Comparison of ENCODE assay signal across 8 cellular contexts in genomic region chr16:27313422-27314160, GRCh38. TPM values are rescaled to one million over a fixed set of nuclear protein-coding genes. Genes with fewer than 3 reads are reported as not detected.
DNase-seq lines count a peak whose midpoint lies in the region; ATAC-seq and TF ChIP-seq lines count a peak whose summit lies in the region.

TSS of gene IL4R (plus strand) at chr16:27313974. CDS start at chr16:27340204, 26,230 bp downstream.

- DNase-seq in HT-29 (ENCODE audit: low spot score) (peak; percentile 73), WERI-Rb-1 (peak; percentile 64), chondrocyte (ENCODE audit: low spot score) (peak; percentile 86), left lobe of liver (ENCODE audit: low spot score) (peak; percentile 94), DMS114 treated with DMSO at 0.1 percent for 48 hours (lab: John Stamatoyannopoulos, UW; ENCODE audit: unreplicated experiment) (no peak)
- peak; percentile 72 for DNase-seq in stimulated activated CD4-positive, alpha-beta T cell treated with anti-CD3 and anti-CD28 coated beads, Interleukin-4, amount 100 ng/mL, for 1 hour

- H3K27ac Mint-ChIP-seq in chondrocyte (ENCODE audit: unreplicated experiment), result peak within 1 kb of the TSS; percentile 91

- no peaks in the 10 kb centered on the region; the same call in 1 of the 2 replicates for H3K36me3 ChIP-seq in WERI-Rb-1

- H3K9me3 Mint-ChIP-seq in chondrocyte (ENCODE audit: low read depth), result peaks cover 3% of the 10 kb centered on the region

- no peaks in the 10 kb centered on the region for H3K36me3 Mint-ChIP-seq in chondrocyte (ENCODE audit: low read depth)

- H3K4me3 Mint-ChIP-seq in chondrocyte (ENCODE audit: unreplicated experiment), result peak within 1 kb of the TSS; percentile 87

- no peaks in the 10 kb centered on the region for H3K9me3 ChIP-seq in WERI-Rb-1 (ENCODE audit: severe bottlenecking)

- H3K27ac ChIP-seq in 22Rv1 (no peak within 1 kb of the TSS), WERI-Rb-1 (peak within 1 kb of the TSS; percentile 40)

- no peaks in the 10 kb centered on the region for H3K27me3 Mint-ChIP-seq in chondrocyte (ENCODE audit: low read depth)

- peak within 1 kb of the TSS; percentile 87 for H3K4me3 ChIP-seq in WERI-Rb-1 (ENCODE audit: low read depth, low read length)

- H3K27me3 ChIP-seq in WERI-Rb-1 (ENCODE audit: insufficient read depth, low read depth, severe bottlenecking), result no peaks in the 10 kb centered on the region

- ATAC-seq in GM19035 (IDR thresholded peaks at IDR 0.05; ENCODE audit: unreplicated experiment) (peak; percentile 65), left lobe of liver (peak; percentile 71)

- H3K4me1 Mint-ChIP-seq in chondrocyte (ENCODE audit: low read depth), result peaks cover 49% of the 10 kb centered on the region

- TF ChIP-seq CTCF in 22Rv1 (IDR thresholded peaks at IDR 0.05) (peak; percentile 7; the same call in 1 of the 2 replicates), WERI-Rb-1 (IDR thresholded peaks at IDR 0.05; ENCODE audit: low read depth, low read length) (no peak), chondrocyte (IDR thresholded peaks at IDR 0.05) (peak; percentile 21)

RNA-seq across cellular contexts. Expression of gene IL4R, which starts in this region (rescaled TPM):
- total RNA-seq in HT-29 (2014; rRNA removed; shearing (Covaris generic)), result 49.1 and 58.2 TPM in 2 replicates
- total RNA-seq in chondrocyte (30.1 to 47.7 TPM (median 41.0 TPM) in 3 replicates), left lobe of liver (51.4 TPM)
